ENCODE assay signal across 7 cellular contexts in the genomic region with DNA sequence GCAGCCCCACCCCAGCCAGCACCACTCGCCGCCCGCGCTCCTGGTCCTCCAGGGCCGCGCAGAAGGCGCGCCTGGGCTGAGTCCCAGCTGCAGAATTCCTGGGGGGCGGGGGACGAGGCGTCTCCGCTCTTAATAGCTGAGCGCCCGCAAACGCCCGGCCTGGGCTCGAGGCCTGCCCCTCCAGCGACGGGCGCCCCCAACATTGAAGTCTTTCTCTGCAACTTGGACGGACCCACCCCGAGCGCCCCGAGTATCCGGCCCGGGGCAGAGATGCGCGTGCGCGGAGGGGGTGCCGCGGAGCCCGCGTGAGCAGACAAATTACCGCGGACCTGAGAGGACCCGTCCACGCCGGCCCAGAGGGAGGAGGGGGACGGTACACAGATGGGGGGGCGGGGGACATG. TPM values are rescaled to one million over a fixed set of nuclear protein-coding genes. Genes with fewer than 3 reads are reported as not detected.
A peak's percentile ranks its signal among the peaks of the same experiment; 100 is the strongest.
DNase-seq lines count a peak whose midpoint lies in the region; ATAC-seq and TF ChIP-seq lines count a peak whose summit lies in the region.

No MANE protein-coding gene starts in this region.

- H3K9me2 ChIP-seq in HCT116 (ENCODE audit: insufficient read depth) = no peaks in the 10 kb centered on the region

- no peak overlapping the region for H3K27ac Mint-ChIP-seq in activated CD8-positive, alpha-beta T cell treated with anti-CD3 and anti-CD28 coated beads, Interleukin-2, amount 10 ng/mL, durations not matched to agents 7 days and 5 days

- H4K20me1 ChIP-seq in HCT116 (ENCODE audit: insufficient read depth) = no peaks in the 10 kb centered on the region

- no TSS peak for BruUV-seq in HCT116 (replicated peaks; lab: Mats Ljungman, UMichigan)

- no peak for TF ChIP-seq POLR2A in HCT116 (IDR thresholded peaks at IDR 0.05; ENCODE audit: borderline replicate concordance, extremely low read depth, insufficient read depth, insufficient read length)
- no peak for TF ChIP-seq POLR2A in prostate gland (IDR thresholded peaks at IDR 0.05)

- WGBS in prostate gland = 3% methylated on average over 39 of the region's 41 CpGs

- TF ChIP-seq CTCF in HCT116 (IDR thresholded peaks at IDR 0.05 in 2 of 3, conservative IDR thresholded peaks at IDR 0.05 in 1 of 3; ENCODE audit: borderline replicate concordance in 1 of 3, insufficient read depth in 1 of 3, low read depth in 2 of 3, low read length in 2 of 3) (no peak), fibroblast of villous mesenchyme (IDR thresholded peaks at IDR 0.05; ENCODE audit: insufficient read depth, low read depth, low read length) (no peak), prostate gland (IDR thresholded peaks at IDR 0.05) (no peak)

- peak; percentile 76 for ATAC-seq in HCT116
- peak; percentile 37 for ATAC-seq in activated CD8-positive, alpha-beta T cell treated with anti-CD3 and anti-CD28 coated beads, Interleukin-2, amount 10 ng/mL, durations not matched to agents 7 days and 5 days
- ATAC-seq in HG03175 (IDR thresholded peaks at IDR 0.05; ENCODE audit: unreplicated experiment) = no peak

- H3K27ac ChIP-seq in HCT116 (ENCODE audit: low read depth, low read length) (peak overlapping the region; percentile 67), prostate gland (peak overlapping the region; percentile 91 to 98)

- H3K4me1 Mint-ChIP-seq in activated CD8-positive, alpha-beta T cell treated with anti-CD3 and anti-CD28 coated beads, Interleukin-2, amount 10 ng/mL, durations not matched to agents 7 days and 5 days (ENCODE audit: low read depth) = peaks cover 8% of the 10 kb centered on the region

- no peaks in the 10 kb centered on the region for H3K9me3 ChIP-seq in HCT116 (ENCODE audit: control insufficient read depth in 1 of 2, insufficient read depth in 1 of 2, low read depth in 1 of 2, low read length in 2 of 2)
- H3K9me3 ChIP-seq in prostate gland = no peaks in the 10 kb centered on the region

- DNase-seq in HCT116 (ENCODE audit: low read depth, low spot score) = no peak
- no peak for DNase-seq in activated CD8-positive, alpha-beta T cell treated with anti-CD3 and anti-CD28 coated beads, Interleukin-2, amount 10 ng/mL, durations not matched to agents 7 days and 5 days
- no peak for DNase-seq in fibroblast of villous mesenchyme (ENCODE audit: low read depth)
- DNase-seq in prostate gland (ENCODE audit: low spot score) = peak; percentile 58
- DNase-seq in RPMI8226 = no peak
- DNase-seq in NK-92 treated with Interleukin-12 subunit alpha and Interleukin-12 subunit beta, amount 100 ng/mL, for 24 hours (lab: John Stamatoyannopoulos, UW) = no peak

- H3K27me3 Mint-ChIP-seq in activated CD8-positive, alpha-beta T cell treated with anti-CD3 and anti-CD28 coated beads, Interleukin-2, amount 10 ng/mL, durations not matched to agents 7 days and 5 days (ENCODE audit: low read depth) = peaks cover 46% of the 10 kb centered on the region

- H2AFZ ChIP-seq in HCT116 (ENCODE audit: low read depth, low read length, poor library complexity, severe bottlenecking) = peak overlapping the region; percentile 7

- no peaks in the 10 kb centered on the region for H3K27me3 ChIP-seq in HCT116 (ENCODE audit: insufficient read depth, low read length)
- H3K27me3 ChIP-seq in prostate gland (replicated peaks; ENCODE audit: insufficient read depth) = no peaks in the 10 kb centered on the region

- RAD21 ChIA-PET in HCT116 (lab: Charles Lee; ENCODE audit: low non-redundant PET in 1 of 2, low total read pairs in 2 of 2, uncharacterized antibody in 2 of 2, unreplicated experiment in 2 of 2) = interaction anchor here in 1 of 2 experiments (1.4 kb wide), 1 partner anchor 40 kb away, joined by 3 read pairs; no protein-coding TSS in a partner anchor

- no peak for TF ChIP-seq RAD21 in HCT116 (IDR thresholded peaks at IDR 0.05; ENCODE audit: low read depth)

- H3K9ac ChIP-seq in HCT116 (ENCODE audit: low read length) = peak overlapping the region; percentile 65

- H3K4me1 ChIP-seq in HCT116 (ENCODE audit: control insufficient read depth in 1 of 2, insufficient read depth in 2 of 2, low read length in 2 of 2) = peaks cover 30 to 44% of the 10 kb centered on the region in 2 experiments
- peaks cover 19% of the 10 kb centered on the region for H3K4me1 ChIP-seq in prostate gland (replicated peaks)

- intact Hi-C loops in HCT116 (cut with micrococcal nuclease) = no loop called here
- intact Hi-C loops in prostate gland (cut with DNase I) = no loop called here

- H3K36me3 ChIP-seq in HCT116 (ENCODE audit: control insufficient read depth in 1 of 2, insufficient read depth in 2 of 2, low read length in 2 of 2) (no peaks in the 10 kb centered on the region), prostate gland (no peaks in the 10 kb centered on the region)

- H3K4me3 ChIP-seq in HCT116 (replicated peaks in 1 of 2; ENCODE audit: low read depth in 1 of 2, low read length in 2 of 2) = peak overlapping the region; percentile 57 to 66
- H3K4me3 ChIP-seq in fibroblast of villous mesenchyme (ENCODE audit: low read depth, low read length) = peak overlapping the region; percentile 44
- peak overlapping the region; percentile 38 to 55 for H3K4me3 ChIP-seq in prostate gland

- H3K36me3 Mint-ChIP-seq in activated CD8-positive, alpha-beta T cell treated with anti-CD3 and anti-CD28 coated beads, Interleukin-2, amount 10 ng/mL, durations not matched to agents 7 days and 5 days (ENCODE audit: low read depth) = no peaks in the 10 kb centered on the region

- no peaks in the 10 kb centered on the region for H3K79me2 ChIP-seq in HCT116 (ENCODE audit: insufficient read depth, low read length)

- H3K4me2 ChIP-seq in HCT116 (ENCODE audit: low read length) = peak overlapping the region; percentile 88

- CTCF ChIA-PET in HCT116 (lab: Charles Lee) = interaction anchor here (0.8 to 3.2 kb wide), 8 partner anchors 16 to 141 kb away, joined by 3 to 11 read pairs (median 4); no protein-coding TSS in a partner anchor
- CTCF ChIA-PET in activated CD8-positive, alpha-beta T cell treated with anti-CD3 and anti-CD28 coated beads, Interleukin-2, amount 10 ng/mL, durations not matched to agents 7 days and 5 days (lab: Charles Lee) = interaction anchor here (1.0 to 1.1 kb wide), 2 partner anchors 11 to 51 kb away, joined by 3 read pairs; no protein-coding TSS in a partner anchor

- POLR2A ChIA-PET in HCT116 (lab: Charles Lee) = interaction anchor here (1.0 to 1.8 kb wide), 3 partner anchors 11 to 15 kb away, joined by 3 to 7 read pairs (median 5); no protein-coding TSS in a partner anchor
- POLR2A ChIA-PET in activated CD8-positive, alpha-beta T cell treated with anti-CD3 and anti-CD28 coated beads, Interleukin-2, amount 10 ng/mL, durations not matched to agents 7 days and 5 days (lab: Charles Lee) = no interaction called here

- no peak overlapping the region for H3K4me3 Mint-ChIP-seq in activated CD8-positive, alpha-beta T cell treated with anti-CD3 and anti-CD28 coated beads, Interleukin-2, amount 10 ng/mL, durations not matched to agents 7 days and 5 days

- H3K9me3 Mint-ChIP-seq in activated CD8-positive, alpha-beta T cell treated with anti-CD3 and anti-CD28 coated beads, Interleukin-2, amount 10 ng/mL, durations not matched to agents 7 days and 5 days (ENCODE audit: insufficient read depth) = no peaks in the 10 kb centered on the region

TF ChIP-seq in HCT116, 20 proteins besides CTCF, POLR2A, EP300 and RAD21:
- TF ChIP-seq POLR2AphosphoS5 (IDR thresholded peaks at IDR 0.05; ENCODE audit: low read depth, low read length) (0 out of 2 replicates have a peak, but pooled peaks have one; percentile 15), SRF (IDR thresholded peaks at IDR 0.05; ENCODE audit: low read depth) (no peak)

RNA-seq across cellular contexts. Expression of gene SYT7, which starts 6.7 kb away (rescaled TPM):
- 27.4 TPM for total RNA-seq in HCT116 (2021; ENCODE audit: unreplicated experiment)
- 27.5 and 28.5 TPM in 2 replicates for polyA plus RNA-seq in HCT116 (2012)
- total RNA-seq in activated CD8-positive, alpha-beta T cell treated with anti-CD3 and anti-CD28 coated beads, Interleukin-2, amount 10 ng/mL, durations not matched to agents 7 days and 5 days = not detected
- 0.43 and 2.6 TPM in 2 replicates for total RNA-seq in fibroblast of villous mesenchyme
- total RNA-seq in prostate gland = 100 to 1,000 TPM; 114 to 199 TPM
